In genomic region chr1:18927082-18927653, GRCh38 we compare ENCODE assay signal across 8 cellular contexts. TPM values are rescaled to one million over a fixed set of nuclear protein-coding genes. Genes with fewer than 3 reads are reported as not detected.
DNase-seq lines count a peak whose midpoint lies in the region; ATAC-seq and TF ChIP-seq lines count a peak whose summit lies in the region.

No MANE protein-coding gene starts in this region.

- H3K27me3 Mint-ChIP-seq in glutamatergic neuron (ENCODE audit: unreplicated experiment): peaks cover 29% of the 10 kb centered on the region
- no peaks in the 10 kb centered on the region for H3K27me3 Mint-ChIP-seq in Caco-2 (ENCODE audit: insufficient read depth, unreplicated experiment)
- H3K27me3 Mint-ChIP-seq in WTC11 (ENCODE audit: low read depth): no peaks in the 10 kb centered on the region

- no peak overlapping the region for H3K4me3 Mint-ChIP-seq in glutamatergic neuron (ENCODE audit: unreplicated experiment)
- no peak overlapping the region for H3K4me3 Mint-ChIP-seq in Caco-2 (ENCODE audit: unreplicated experiment)
- H3K4me3 Mint-ChIP-seq in WTC11: no peak overlapping the region

- TF ChIP-seq CTCF in GM10248 (IDR thresholded peaks at IDR 0.05; ENCODE audit: control extremely low read depth, extremely low read depth, low read depth, missing control alignments) (no peak), WI38 (IDR thresholded peaks at IDR 0.05; ENCODE audit: low read depth, low read length) (no peak), glutamatergic neuron (IDR thresholded peaks at IDR 0.05; ENCODE audit: partially characterized antibody, unreplicated experiment) (no peak), upper lobe of right lung (IDR thresholded peaks at IDR 0.05) (no peak), Caco-2 (IDR thresholded peaks at IDR 0.05; ENCODE audit: insufficient read depth in 1 of 2, low read depth in 1 of 2, low read length in 1 of 2, severe bottlenecking in 1 of 2, unreplicated experiment in 1 of 2) (no peak), WTC11 (IDR thresholded peaks at IDR 0.05) (no peak)

- H3K9me3 Mint-ChIP-seq in glutamatergic neuron (ENCODE audit: unreplicated experiment) (peaks cover 38% of the 10 kb centered on the region), Caco-2 (ENCODE audit: unreplicated experiment) (no peaks in the 10 kb centered on the region), WTC11 (no peaks in the 10 kb centered on the region)

- DNase-seq in GM10248 (ENCODE audit: extremely low spot score) (peak; percentile 33), glutamatergic neuron (no peak), upper lobe of right lung (no peak), MV-4-11 (lab: John Stamatoyannopoulos, UW) (no peak), Caco-2 (no peak), WTC11 (ENCODE audit: low spot score) (no peak)

- intact Hi-C loops in upper lobe of right lung (cut with DNase I): no loop called here
- intact Hi-C loops in Caco-2 (cut with micrococcal nuclease; ENCODE audit: unreplicated experiment): no loop called here

- no TSS peak for BruUV-seq in Caco-2 (replicated peaks; lab: Mats Ljungman, UMichigan)

- no peaks in the 10 kb centered on the region for H3K9me3 ChIP-seq in upper lobe of right lung
- no peaks in the 10 kb centered on the region for H3K9me3 ChIP-seq in Caco-2

- H3K4me1 Mint-ChIP-seq in glutamatergic neuron (ENCODE audit: low read depth, unreplicated experiment) (peaks cover 60% of the 10 kb centered on the region), Caco-2 (ENCODE audit: low read depth, unreplicated experiment) (no peaks in the 10 kb centered on the region), WTC11 (peaks cover 32% of the 10 kb centered on the region)

- POLR2A ChIA-PET in GM10248 (lab: Yijun Ruan, JAX): interaction anchor here (1.1 to 1.9 kb wide), 4 partner anchors 18 to 29 kb away, joined by 3 to 13 read pairs (median 4); partner anchors contain the start of gene IFFO2
- POLR2A ChIA-PET in Caco-2 (lab: Charles Lee): no interaction called here
- POLR2A ChIA-PET in WTC11 (lab: Charles Lee): no interaction called here

- H3K27me3 ChIP-seq in upper lobe of right lung: no peaks in the 10 kb centered on the region
- no peaks in the 10 kb centered on the region for H3K27me3 ChIP-seq in Caco-2 (replicated peaks; ENCODE audit: control insufficient read depth, insufficient read depth, low read length)

- ATAC-seq in HG02938 (IDR thresholded peaks at IDR 0.05; ENCODE audit: unreplicated experiment) (peak; percentile 5), upper lobe of right lung (no peak), WTC11 (no peak)

- H3K36me3 Mint-ChIP-seq in glutamatergic neuron (ENCODE audit: unreplicated experiment) (no peaks in the 10 kb centered on the region), Caco-2 (ENCODE audit: insufficient read depth, unreplicated experiment) (no peaks in the 10 kb centered on the region), WTC11 (no peaks in the 10 kb centered on the region)

- no peaks in the 10 kb centered on the region for H3K36me3 ChIP-seq in upper lobe of right lung
- no peaks in the 10 kb centered on the region for H3K36me3 ChIP-seq in Caco-2 (ENCODE audit: control insufficient read depth, insufficient read depth, low read length)

- H3K27ac Mint-ChIP-seq in glutamatergic neuron (ENCODE audit: unreplicated experiment) (peak overlapping the region; percentile 28), Caco-2 (ENCODE audit: unreplicated experiment) (no peak overlapping the region), WTC11 (no peak overlapping the region)

- H3K27ac ChIP-seq in upper lobe of right lung: peak overlapping the region; percentile 84

- H3K4me3 ChIP-seq in WI38 (ENCODE audit: low read depth, low read length): peak overlapping the region; percentile 44
- H3K4me3 ChIP-seq in upper lobe of right lung: peak overlapping the region; percentile 19
- no peak overlapping the region for H3K4me3 ChIP-seq in Caco-2 (ENCODE audit: low read depth, low read length)

- peaks cover 72% of the 10 kb centered on the region for H3K4me1 ChIP-seq in upper lobe of right lung
- peaks cover 11% of the 10 kb centered on the region for H3K4me1 ChIP-seq in Caco-2

- CTCF ChIA-PET in GM10248 (lab: Yijun Ruan, JAX) (interaction anchor here (0.7 to 7.4 kb wide), 11 partner anchors 13 to 313 kb away, joined by 3 to 101 read pairs (median 5); no protein-coding TSS in a partner anchor), Caco-2 (lab: Charles Lee) (interaction anchor here (0.6 kb wide), 1 partner anchor 131 kb away, joined by 3 read pairs; no protein-coding TSS in a partner anchor), WTC11 (lab: Charles Lee) (interaction anchor here (0.6 to 2.9 kb wide), 4 partner anchors 14 to 45 kb away, joined by 3 to 25 read pairs (median 12); no protein-coding TSS in a partner anchor)

TF ChIP-seq in WTC11, 78 proteins besides CTCF, POLR2A, EP300 and RAD21 (continues in another document):
- TF ChIP-seq, protein P1, sequence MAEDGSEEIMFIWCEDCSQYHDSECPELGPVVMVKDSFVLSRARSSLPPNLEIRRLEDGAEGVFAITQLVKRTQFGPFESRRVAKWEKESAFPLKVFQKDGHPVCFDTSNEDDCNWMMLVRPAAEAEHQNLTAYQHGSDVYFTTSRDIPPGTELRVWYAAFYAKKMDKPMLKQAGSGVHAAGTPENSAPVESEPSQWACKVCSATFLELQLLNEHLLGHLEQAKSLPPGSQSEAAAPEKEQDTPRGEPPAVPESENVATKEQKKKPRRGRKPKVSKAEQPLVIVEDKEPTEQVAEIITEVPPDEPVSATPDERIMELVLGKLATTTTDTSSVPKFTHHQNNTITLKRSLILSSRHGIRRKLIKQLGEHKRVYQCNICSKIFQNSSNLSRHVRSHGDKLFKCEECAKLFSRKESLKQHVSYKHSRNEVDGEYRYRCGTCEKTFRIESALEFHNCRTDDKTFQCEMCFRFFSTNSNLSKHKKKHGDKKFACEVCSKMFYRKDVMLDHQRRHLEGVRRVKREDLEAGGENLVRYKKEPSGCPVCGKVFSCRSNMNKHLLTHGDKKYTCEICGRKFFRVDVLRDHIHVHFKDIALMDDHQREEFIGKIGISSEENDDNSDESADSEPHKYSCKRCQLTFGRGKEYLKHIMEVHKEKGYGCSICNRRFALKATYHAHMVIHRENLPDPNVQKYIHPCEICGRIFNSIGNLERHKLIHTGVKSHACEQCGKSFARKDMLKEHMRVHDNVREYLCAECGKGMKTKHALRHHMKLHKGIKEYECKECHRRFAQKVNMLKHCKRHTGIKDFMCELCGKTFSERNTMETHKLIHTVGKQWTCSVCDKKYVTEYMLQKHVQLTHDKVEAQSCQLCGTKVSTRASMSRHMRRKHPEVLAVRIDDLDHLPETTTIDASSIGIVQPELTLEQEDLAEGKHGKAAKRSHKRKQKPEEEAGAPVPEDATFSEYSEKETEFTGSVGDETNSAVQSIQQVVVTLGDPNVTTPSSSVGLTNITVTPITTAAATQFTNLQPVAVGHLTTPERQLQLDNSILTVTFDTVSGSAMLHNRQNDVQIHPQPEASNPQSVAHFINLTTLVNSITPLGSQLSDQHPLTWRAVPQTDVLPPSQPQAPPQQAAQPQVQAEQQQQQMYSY (CRISPR knock-in tag; IDR thresholded peaks at IDR 0.05): no peak
- TF ChIP-seq, protein P2, sequence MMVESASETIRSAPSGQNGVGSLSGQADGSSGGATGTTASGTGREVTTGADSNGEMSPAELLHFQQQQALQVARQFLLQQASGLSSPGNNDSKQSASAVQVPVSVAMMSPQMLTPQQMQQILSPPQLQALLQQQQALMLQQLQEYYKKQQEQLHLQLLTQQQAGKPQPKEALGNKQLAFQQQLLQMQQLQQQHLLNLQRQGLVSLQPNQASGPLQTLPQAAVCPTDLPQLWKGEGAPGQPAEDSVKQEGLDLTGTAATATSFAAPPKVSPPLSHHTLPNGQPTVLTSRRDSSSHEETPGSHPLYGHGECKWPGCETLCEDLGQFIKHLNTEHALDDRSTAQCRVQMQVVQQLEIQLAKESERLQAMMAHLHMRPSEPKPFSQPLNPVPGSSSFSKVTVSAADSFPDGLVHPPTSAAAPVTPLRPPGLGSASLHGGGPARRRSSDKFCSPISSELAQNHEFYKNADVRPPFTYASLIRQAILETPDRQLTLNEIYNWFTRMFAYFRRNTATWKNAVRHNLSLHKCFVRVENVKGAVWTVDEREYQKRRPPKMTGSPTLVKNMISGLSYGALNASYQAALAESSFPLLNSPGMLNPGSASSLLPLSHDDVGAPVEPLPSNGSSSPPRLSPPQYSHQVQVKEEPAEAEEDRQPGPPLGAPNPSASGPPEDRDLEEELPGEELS (CRISPR knock-in tag; IDR thresholded peaks at IDR 0.05): no peak
- TF ChIP-seq OVOL2 (CRISPR knock-in tag; IDR thresholded peaks at IDR 0.05; ENCODE audit: borderline replicate concordance) (no peak), FOXK1 (CRISPR knock-in tag; IDR thresholded peaks at IDR 0.05) (no peak), CBFB (CRISPR knock-in tag; IDR thresholded peaks at IDR 0.05; ENCODE audit: low read depth) (no peak), ZNF263 (CRISPR knock-in tag; IDR thresholded peaks at IDR 0.05; ENCODE audit: low read depth) (no peak), ZNF416 (CRISPR knock-in tag; IDR thresholded peaks at IDR 0.05) (no peak)
- TF ChIP-seq, protein P3, sequence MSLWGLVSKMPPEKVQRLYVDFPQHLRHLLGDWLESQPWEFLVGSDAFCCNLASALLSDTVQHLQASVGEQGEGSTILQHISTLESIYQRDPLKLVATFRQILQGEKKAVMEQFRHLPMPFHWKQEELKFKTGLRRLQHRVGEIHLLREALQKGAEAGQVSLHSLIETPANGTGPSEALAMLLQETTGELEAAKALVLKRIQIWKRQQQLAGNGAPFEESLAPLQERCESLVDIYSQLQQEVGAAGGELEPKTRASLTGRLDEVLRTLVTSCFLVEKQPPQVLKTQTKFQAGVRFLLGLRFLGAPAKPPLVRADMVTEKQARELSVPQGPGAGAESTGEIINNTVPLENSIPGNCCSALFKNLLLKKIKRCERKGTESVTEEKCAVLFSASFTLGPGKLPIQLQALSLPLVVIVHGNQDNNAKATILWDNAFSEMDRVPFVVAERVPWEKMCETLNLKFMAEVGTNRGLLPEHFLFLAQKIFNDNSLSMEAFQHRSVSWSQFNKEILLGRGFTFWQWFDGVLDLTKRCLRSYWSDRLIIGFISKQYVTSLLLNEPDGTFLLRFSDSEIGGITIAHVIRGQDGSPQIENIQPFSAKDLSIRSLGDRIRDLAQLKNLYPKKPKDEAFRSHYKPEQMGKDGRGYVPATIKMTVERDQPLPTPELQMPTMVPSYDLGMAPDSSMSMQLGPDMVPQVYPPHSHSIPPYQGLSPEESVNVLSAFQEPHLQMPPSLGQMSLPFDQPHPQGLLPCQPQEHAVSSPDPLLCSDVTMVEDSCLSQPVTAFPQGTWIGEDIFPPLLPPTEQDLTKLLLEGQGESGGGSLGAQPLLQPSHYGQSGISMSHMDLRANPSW (CRISPR knock-in tag; conservative IDR thresholded peaks at IDR 0.05; ENCODE audit: low read depth): no peak

RNA-seq across cellular contexts. Expression of gene ALDH4A1, which starts 24.8 kb away (rescaled TPM):
- total RNA-seq in glutamatergic neuron (ENCODE audit: unreplicated experiment) (28.9 TPM), upper lobe of right lung (11.8 TPM), Caco-2 (2022) (15.3 and 18.0 TPM in 2 replicates), WTC11 (2021) (31.0 to 37.5 TPM (median 36.2 TPM) in 3 replicates)

RNA-seq across cellular contexts. Expression of gene IFFO2, which starts 29.3 kb away (rescaled TPM):
- total RNA-seq in glutamatergic neuron (ENCODE audit: unreplicated experiment) (107 TPM), upper lobe of right lung (15.4 TPM), Caco-2 (2022) (18.7 and 23.7 TPM in 2 replicates), WTC11 (2021) (6.5 to 8.1 TPM (median 6.9 TPM) in 3 replicates)
